Comparison of ENCODE assay signal across 32 cellular contexts in the genomic region with DNA sequence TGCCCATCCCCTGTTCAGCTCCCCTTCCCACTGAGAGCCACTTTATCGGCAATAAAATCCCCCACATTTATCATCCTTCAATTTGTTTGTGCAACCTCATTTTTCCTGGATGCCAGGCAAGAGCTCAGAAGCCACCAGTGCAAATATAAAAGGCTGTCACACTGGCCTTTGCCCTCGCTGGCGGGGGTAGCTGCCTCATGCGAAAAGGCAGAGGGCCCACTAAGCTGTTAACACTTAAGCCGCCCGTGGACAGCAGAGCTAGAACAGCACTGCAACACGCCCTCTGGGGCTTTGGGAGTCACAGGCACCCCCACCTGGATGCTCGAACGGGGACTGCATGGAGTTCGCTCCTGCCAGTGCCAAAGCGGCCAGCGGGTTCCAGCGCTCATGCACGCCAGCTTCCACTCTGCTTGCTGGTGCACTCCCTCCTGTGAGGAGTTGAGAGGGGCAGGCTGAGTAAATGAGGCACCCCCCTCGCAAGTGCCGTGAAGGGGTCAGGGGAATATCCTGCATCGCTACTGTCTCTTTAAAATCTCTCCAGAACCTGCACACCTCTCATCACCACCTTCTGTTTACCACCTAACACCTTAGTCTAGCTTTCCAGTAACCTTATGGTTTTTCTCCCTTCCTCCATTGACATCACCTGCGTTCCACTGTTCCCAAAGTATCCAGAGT.
DNase-seq lines count a peak whose midpoint lies in the region; ATAC-seq, FAIRE-seq and TF ChIP-seq lines count a peak whose summit lies in the region.
"Had no signal": no experiment of that assay in that cellular context is flagged by ENCODE, and none has a peak within 500 bp of the region (broad histone marks: within the 10 kb centered on the region; RNA-seq: fewer than 3 reads in every experiment).

No MANE protein-coding gene starts in this region.

- H3K36me3 Mint-ChIP-seq in astrocyte (ENCODE audit: low read depth, unreplicated experiment): peaks cover 24% of the 10 kb centered on the region
- peaks cover 12% of the 10 kb centered on the region for H3K36me3 Mint-ChIP-seq in neural progenitor cell
- H3K36me3 Mint-ChIP-seq: activated CD8-positive, alpha-beta memory T cell treated with anti-CD3 and anti-CD28 coated beads, Interleukin-2, amount 10 ng/mL, durations not matched to agents 7 days and 5 days; CD8-positive, alpha-beta T cell; stimulated activated effector memory CD8-positive, alpha-beta T cell treated with anti-CD3 and anti-CD28 coated beads, Interleukin-12 subunit alpha, Interleukin-12 subunit beta, amount 100 ng/mL, for 72 hours had no signal

- no peak for ATAC-seq in GM18867 (IDR thresholded peaks at IDR 0.05; ENCODE audit: unreplicated experiment)
- no peak for ATAC-seq in HG02884 (IDR thresholded peaks at IDR 0.05; ENCODE audit: unreplicated experiment)
- ATAC-seq: A549; activated CD4-positive, CD25-positive, alpha-beta regulatory T cell treated with anti-CD3 and anti-CD28 coated beads, Interleukin-2, amount 50 U/mL, for 24 hours; activated CD8-positive, alpha-beta memory T cell treated with anti-CD3 and anti-CD28 coated beads, Interleukin-2, amount 10 ng/mL, durations not matched to agents 7 days and 5 days; activated T-cell treated with anti-CD3 and anti-CD28 coated beads, Interleukin-2, amount 50 U/mL, for 4 hours; CD8-positive, alpha-beta T cell; gastrocnemius medialis; left colon; psoas muscle; SK-N-SH treated with all-trans-retinoic acid at 6 μM for 48 hours; stimulated activated effector memory CD8-positive, alpha-beta T cell treated with anti-CD3 and anti-CD28 coated beads, Interleukin-12 subunit alpha, Interleukin-12 subunit beta, amount 100 ng/mL, for 72 hours; T-helper 17 cell had no signal

- H3K27me3 ChIP-seq in ACC112 (ENCODE audit: insufficient read depth, low read length): no peaks in the 10 kb centered on the region
- no peaks in the 10 kb centered on the region for H3K27me3 ChIP-seq in astrocyte (ENCODE audit: insufficient read depth, low read length)
- H3K27me3 ChIP-seq in right atrium auricular region: no peaks in the 10 kb centered on the region
- H3K27me3 ChIP-seq in neural progenitor cell: no peaks in the 10 kb centered on the region
- H3K27me3 ChIP-seq: gastrocnemius medialis, upper lobe of left lung had no signal

- H2AFZ ChIP-seq in ACC112 (ENCODE audit: low read length, unreplicated experiment) (no peak overlapping the region), astrocyte (ENCODE audit: low read depth, low read length) (no peak overlapping the region), neural progenitor cell (replicated peaks) (no peak overlapping the region)

- no peak overlapping the region for H3K4me3 Mint-ChIP-seq in astrocyte (ENCODE audit: unreplicated experiment)
- H3K4me3 Mint-ChIP-seq in neural progenitor cell: no peak overlapping the region
- H3K4me3 Mint-ChIP-seq: activated CD8-positive, alpha-beta memory T cell treated with anti-CD3 and anti-CD28 coated beads, Interleukin-2, amount 10 ng/mL, durations not matched to agents 7 days and 5 days; activated T-cell treated with anti-CD3 and anti-CD28 coated beads, Interleukin-2, amount 50 U/mL, for 4 hours; CD8-positive, alpha-beta T cell; H9; immature natural killer cell; stimulated activated effector memory CD8-positive, alpha-beta T cell treated with anti-CD3 and anti-CD28 coated beads, Interleukin-12 subunit alpha, Interleukin-12 subunit beta, amount 100 ng/mL, for 72 hours; T-helper 17 cell had no signal

- H3K79me2 ChIP-seq in ACC112 (ENCODE audit: control insufficient read depth, insufficient read depth, low read length, unreplicated experiment) (no peaks in the 10 kb centered on the region), astrocyte (ENCODE audit: insufficient read depth, low read length) (no peaks in the 10 kb centered on the region), neural progenitor cell (ENCODE audit: low read depth) (no peaks in the 10 kb centered on the region)

- no peak for FAIRE-seq in astrocyte (lab: Jason Lieb, UNC)
- no peak for FAIRE-seq in H54 (lab: Jason Lieb, UNC)
- FAIRE-seq: A549, GM18507, TTC549 had no signal

- peaks cover 6% of the 10 kb centered on the region for H3K9me3 Mint-ChIP-seq in astrocyte (ENCODE audit: unreplicated experiment)
- H3K9me3 Mint-ChIP-seq in neural progenitor cell: peaks cover 2% of the 10 kb centered on the region
- H3K9me3 Mint-ChIP-seq: activated T-cell treated with anti-CD3 and anti-CD28 coated beads, Interleukin-2, amount 50 U/mL, for 4 hours; CD8-positive, alpha-beta T cell; stimulated activated effector memory CD8-positive, alpha-beta T cell treated with anti-CD3 and anti-CD28 coated beads, Interleukin-12 subunit alpha, Interleukin-12 subunit beta, amount 100 ng/mL, for 72 hours had no signal

- DNase-seq in astrocyte (ENCODE audit: low read depth): no peak
- DNase-seq in right atrium auricular region (ENCODE audit: low spot score): no peak
- DNase-seq in neural progenitor cell (ENCODE audit: low spot score): peak; percentile 43
- DNase-seq in H54 (ENCODE audit: insufficient read length, low spot score): no peak
- DNase-seq in stimulated activated naive CD4-positive, alpha-beta T cell (lab: John Stamatoyannopoulos, UW): no peak
- DNase-seq: activated CD4-positive, alpha-beta T cell treated with anti-CD3 and anti-CD28 coated beads, Interleukin-2, amount 50 U/mL, for 4 hours; activated CD8-positive, alpha-beta memory T cell treated with anti-CD3 and anti-CD28 coated beads, Interleukin-2, amount 10 ng/mL, durations not matched to agents 7 days and 5 days; activated gamma-delta T cell; activated T-cell treated with anti-CD3 and anti-CD28 coated beads, Interleukin-2, amount 50 U/mL, for 4 hours; CD8-positive, alpha-beta T cell; cerebellar nuclear complex; DMS 273 treated with DMSO at 0.1 percent for 48 hours; gastrocnemius medialis; H9; immature natural killer cell; KBM-7; left colon; NCI-H2029; NCI-H524; psoas muscle; substantia nigra; T-helper 17 cell; upper lobe of left lung had no signal

- H3K9me3 ChIP-seq in astrocyte (ENCODE audit: insufficient read depth, low read depth, low read length): no peaks in the 10 kb centered on the region
- no peaks in the 10 kb centered on the region for H3K9me3 ChIP-seq in right atrium auricular region
- no peaks in the 10 kb centered on the region for H3K9me3 ChIP-seq in neural progenitor cell (ENCODE audit: low read depth)
- H3K9me3 ChIP-seq: A549, gastrocnemius medialis, psoas muscle, upper lobe of left lung had no signal

- H3K27me3 Mint-ChIP-seq in astrocyte (ENCODE audit: low read depth, unreplicated experiment): no peaks in the 10 kb centered on the region
- no peaks in the 10 kb centered on the region for H3K27me3 Mint-ChIP-seq in neural progenitor cell (ENCODE audit: insufficient read depth, low read depth)
- H3K27me3 Mint-ChIP-seq: activated CD8-positive, alpha-beta memory T cell treated with anti-CD3 and anti-CD28 coated beads, Interleukin-2, amount 10 ng/mL, durations not matched to agents 7 days and 5 days had no signal

- TF ChIP-seq POLR2A in H54 (IDR thresholded peaks at IDR 0.05; ENCODE audit: low read depth, low read length): no peak

- H4K20me1 ChIP-seq in astrocyte (ENCODE audit: insufficient read depth, low read length) (no peaks in the 10 kb centered on the region), neural progenitor cell (ENCODE audit: low read depth) (no peaks in the 10 kb centered on the region)

- H3K27ac Mint-ChIP-seq in astrocyte (ENCODE audit: unreplicated experiment) (peak overlapping the region; percentile 51), neural progenitor cell (peak overlapping the region; percentile 12)
- H3K27ac Mint-ChIP-seq: activated CD8-positive, alpha-beta memory T cell treated with anti-CD3 and anti-CD28 coated beads, Interleukin-2, amount 10 ng/mL, durations not matched to agents 7 days and 5 days; CD8-positive, alpha-beta T cell; immature natural killer cell; stimulated activated effector memory CD8-positive, alpha-beta T cell treated with anti-CD3 and anti-CD28 coated beads, Interleukin-12 subunit alpha, Interleukin-12 subunit beta, amount 100 ng/mL, for 72 hours; T-helper 17 cell had no signal

- TF ChIP-seq CTCF in astrocyte (IDR thresholded peaks at IDR 0.05; ENCODE audit: insufficient read depth, low read depth, low read length) (no peak), right atrium auricular region (IDR thresholded peaks at IDR 0.05) (no peak), neural progenitor cell (IDR thresholded peaks at IDR 0.05) (no peak)

- no peaks in the 10 kb centered on the region for H3F3A ChIP-seq in neural progenitor cell (ENCODE audit: low read depth)

- H3K9ac ChIP-seq in astrocyte (ENCODE audit: low read length) (peak overlapping the region; percentile 55), neural progenitor cell (no peak overlapping the region)

- H3K36me3 ChIP-seq in ACC112 (ENCODE audit: insufficient read depth, low read length) (no peaks in the 10 kb centered on the region), astrocyte (ENCODE audit: insufficient read depth, low read length) (no peaks in the 10 kb centered on the region), right atrium auricular region (peaks cover 3% of the 10 kb centered on the region), neural progenitor cell (no peaks in the 10 kb centered on the region)
- H3K36me3 ChIP-seq: gastrocnemius medialis, upper lobe of left lung had no signal

- H3K27ac ChIP-seq in ACC112 (ENCODE audit: low read depth, low read length): peak overlapping the region; percentile 99
- H3K27ac ChIP-seq in astrocyte (ENCODE audit: low read depth, low read length): peak overlapping the region; percentile 53
- peak overlapping the region; percentile 41 to 51 for H3K27ac ChIP-seq in right atrium auricular region
- H3K27ac ChIP-seq in neural progenitor cell: no peak overlapping the region
- H3K27ac ChIP-seq: gastrocnemius medialis, psoas muscle, upper lobe of left lung had no signal

- H3K4me3 ChIP-seq in ACC112 (ENCODE audit: low read depth, low read length): no peak overlapping the region
- H3K4me3 ChIP-seq in astrocyte (ENCODE audit: insufficient read depth, low read depth, low read length): no peak overlapping the region
- H3K4me3 ChIP-seq in right atrium auricular region: no peak overlapping the region
- no peak overlapping the region for H3K4me3 ChIP-seq in neural progenitor cell
- H3K4me3 ChIP-seq: A549, gastrocnemius medialis, psoas muscle, upper lobe of left lung had no signal

- peaks cover 60% of the 10 kb centered on the region for H3K4me1 ChIP-seq in ACC112 (ENCODE audit: control insufficient read depth, insufficient read depth, low read length, unreplicated experiment)
- H3K4me1 ChIP-seq in astrocyte (ENCODE audit: insufficient read depth, low read length): peaks cover 46% of the 10 kb centered on the region
- H3K4me1 ChIP-seq in right atrium auricular region: peaks cover 0 to 64% of the 10 kb centered on the region in 2 donors
- no peaks in the 10 kb centered on the region for H3K4me1 ChIP-seq in neural progenitor cell
- H3K4me1 ChIP-seq: gastrocnemius medialis, psoas muscle had no signal

- H3K4me2 ChIP-seq in astrocyte (ENCODE audit: low read length) (peak overlapping the region; percentile 39), neural progenitor cell (no peak overlapping the region)

- peaks cover 30% of the 10 kb centered on the region for H3K4me1 Mint-ChIP-seq in astrocyte (ENCODE audit: low read depth, unreplicated experiment)
- H3K4me1 Mint-ChIP-seq in neural progenitor cell: peaks cover 25% of the 10 kb centered on the region
- H3K4me1 Mint-ChIP-seq: activated CD8-positive, alpha-beta memory T cell treated with anti-CD3 and anti-CD28 coated beads, Interleukin-2, amount 10 ng/mL, durations not matched to agents 7 days and 5 days; stimulated activated effector memory CD8-positive, alpha-beta T cell treated with anti-CD3 and anti-CD28 coated beads, Interleukin-12 subunit alpha, Interleukin-12 subunit beta, amount 100 ng/mL, for 72 hours; T-helper 17 cell had no signal
